Comparison of ENCODE assay signal across 1 cellular context in genomic region chr9:116653580-116654355, GRCh38.
TF ChIP-seq lines count a peak whose summit lies in the region.

No MANE protein-coding gene starts in this region.

TF ChIP-seq in K562, 482 proteins besides CTCF, POLR2A, EP300 and RAD21 (continued from another document):
- TF ChIP-seq RERE (CRISPR knock-in tag; IDR thresholded peaks at IDR 0.05; ENCODE audit: borderline replicate concordance) = no peak
- TF ChIP-seq, protein P1, sequence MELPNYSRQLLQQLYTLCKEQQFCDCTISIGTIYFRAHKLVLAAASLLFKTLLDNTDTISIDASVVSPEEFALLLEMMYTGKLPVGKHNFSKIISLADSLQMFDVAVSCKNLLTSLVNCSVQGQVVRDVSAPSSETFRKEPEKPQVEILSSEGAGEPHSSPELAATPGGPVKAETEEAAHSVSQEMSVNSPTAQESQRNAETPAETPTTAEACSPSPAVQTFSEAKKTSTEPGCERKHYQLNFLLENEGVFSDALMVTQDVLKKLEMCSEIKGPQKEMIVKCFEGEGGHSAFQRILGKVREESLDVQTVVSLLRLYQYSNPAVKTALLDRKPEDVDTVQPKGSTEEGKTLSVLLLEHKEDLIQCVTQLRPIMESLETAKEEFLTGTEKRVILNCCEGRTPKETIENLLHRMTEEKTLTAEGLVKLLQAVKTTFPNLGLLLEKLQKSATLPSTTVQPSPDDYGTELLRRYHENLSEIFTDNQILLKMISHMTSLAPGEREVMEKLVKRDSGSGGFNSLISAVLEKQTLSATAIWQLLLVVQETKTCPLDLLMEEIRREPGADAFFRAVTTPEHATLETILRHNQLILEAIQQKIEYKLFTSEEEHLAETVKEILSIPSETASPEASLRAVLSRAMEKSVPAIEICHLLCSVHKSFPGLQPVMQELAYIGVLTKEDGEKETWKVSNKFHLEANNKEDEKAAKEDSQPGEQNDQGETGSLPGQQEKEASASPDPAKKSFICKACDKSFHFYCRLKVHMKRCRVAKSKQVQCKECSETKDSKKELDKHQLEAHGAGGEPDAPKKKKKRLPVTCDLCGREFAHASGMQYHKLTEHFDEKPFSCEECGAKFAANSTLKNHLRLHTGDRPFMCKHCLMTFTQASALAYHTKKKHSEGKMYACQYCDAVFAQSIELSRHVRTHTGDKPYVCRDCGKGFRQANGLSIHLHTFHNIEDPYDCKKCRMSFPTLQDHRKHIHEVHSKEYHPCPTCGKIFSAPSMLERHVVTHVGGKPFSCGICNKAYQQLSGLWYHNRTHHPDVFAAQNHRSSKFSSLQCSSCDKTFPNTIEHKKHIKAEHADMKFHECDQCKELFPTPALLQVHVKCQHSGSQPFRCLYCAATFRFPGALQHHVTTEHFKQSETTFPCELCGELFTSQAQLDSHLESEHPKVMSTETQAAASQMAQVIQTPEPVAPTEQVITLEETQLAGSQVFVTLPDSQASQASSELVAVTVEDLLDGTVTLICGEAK (IDR thresholded peaks at IDR 0.05) = peak; percentile 74
- TF ChIP-seq, protein P1 (CRISPR knock-in tag; IDR thresholded peaks at IDR 0.05) = no peak
- TF ChIP-seq, protein P2, sequence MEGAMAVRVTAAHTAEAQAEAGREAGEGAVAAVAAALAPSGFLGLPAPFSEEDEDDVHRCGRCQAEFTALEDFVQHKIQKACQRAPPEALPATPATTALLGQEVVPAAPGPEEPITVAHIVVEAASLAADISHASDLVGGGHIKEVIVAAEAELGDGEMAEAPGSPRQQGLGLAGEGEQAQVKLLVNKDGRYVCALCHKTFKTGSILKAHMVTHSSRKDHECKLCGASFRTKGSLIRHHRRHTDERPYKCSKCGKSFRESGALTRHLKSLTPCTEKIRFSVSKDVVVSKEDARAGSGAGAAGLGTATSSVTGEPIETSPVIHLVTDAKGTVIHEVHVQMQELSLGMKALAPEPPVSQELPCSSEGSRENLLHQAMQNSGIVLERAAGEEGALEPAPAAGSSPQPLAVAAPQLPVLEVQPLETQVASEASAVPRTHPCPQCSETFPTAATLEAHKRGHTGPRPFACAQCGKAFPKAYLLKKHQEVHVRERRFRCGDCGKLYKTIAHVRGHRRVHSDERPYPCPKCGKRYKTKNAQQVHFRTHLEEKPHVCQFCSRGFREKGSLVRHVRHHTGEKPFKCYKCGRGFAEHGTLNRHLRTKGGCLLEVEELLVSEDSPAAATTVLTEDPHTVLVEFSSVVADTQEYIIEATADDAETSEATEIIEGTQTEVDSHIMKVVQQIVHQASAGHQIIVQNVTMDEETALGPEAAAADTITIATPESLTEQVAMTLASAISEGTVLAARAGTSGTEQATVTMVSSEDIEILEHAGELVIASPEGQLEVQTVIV (CRISPR knock-in tag; IDR thresholded peaks at IDR 0.05; ENCODE audit: borderline replicate concordance) = no peak
